In genomic region chr20:64050261-64051032, GRCh38 we compare ENCODE assay signal across 12 cellular contexts. TPM values are rescaled to one million over a fixed set of nuclear protein-coding genes. Genes with fewer than 3 reads are reported as not detected.
DNase-seq lines count a peak whose midpoint lies in the region; ATAC-seq and TF ChIP-seq lines count a peak whose summit lies in the region.
"Had no signal": no experiment of that assay in that cellular context is flagged by ENCODE, and none has a peak within 500 bp of the region (broad histone marks: within the 10 kb centered on the region; RNA-seq: fewer than 3 reads in every experiment).

No MANE protein-coding gene starts in this region.

- H3K79me1 ChIP-seq in mesendoderm (ENCODE audit: low read length): no peaks in the 10 kb centered on the region

- H3K27me3 ChIP-seq in left ventricle myocardium inferior (ENCODE audit: low read depth): peaks cover 94% of the 10 kb centered on the region
- peaks cover 8% of the 10 kb centered on the region for H3K27me3 ChIP-seq in mesendoderm (ENCODE audit: insufficient read depth, low read length, poor library complexity)
- H3K27me3 ChIP-seq in upper lobe of right lung: peaks cover 49% of the 10 kb centered on the region

- ATAC-seq in Right ventricle myocardium inferior (no peak), upper lobe of right lung (no peak)

- H3K9me3 Mint-ChIP-seq in activated CD4-positive, alpha-beta memory T cell treated with anti-CD3 and anti-CD28 coated beads, Interleukin-2, amount 10 ng/mL, durations not matched to agents 7 days and 5 days: no peaks in the 10 kb centered on the region
- H3K9me3 Mint-ChIP-seq in activated naive CD4-positive, alpha-beta T cell treated with anti-CD3 and anti-CD28 coated beads, Interleukin-2, amount 10 ng/mL, durations not matched to agents 7 days and 5 days: no peaks in the 10 kb centered on the region

- no peaks in the 10 kb centered on the region for H3K79me2 ChIP-seq in mesendoderm (ENCODE audit: control insufficient read depth, insufficient read depth, low read length)

- CTCF ChIA-PET in activated CD4-positive, alpha-beta memory T cell treated with anti-CD3 and anti-CD28 coated beads, Interleukin-2, amount 10 ng/mL, durations not matched to agents 7 days and 5 days (lab: Charles Lee): interaction anchor here (0.8 to 1.4 kb wide), 3 partner anchors 12 to 70 kb away, joined by 3 to 4 read pairs (median 3); partner anchors contain the start of gene TCEA2
- CTCF ChIA-PET in activated naive CD4-positive, alpha-beta T cell treated with anti-CD3 and anti-CD28 coated beads, Interleukin-2, amount 10 ng/mL, durations not matched to agents 7 days and 5 days (lab: Charles Lee): interaction anchor here (3.1 kb wide), 1 partner anchor 12 kb away, joined by 16 read pairs; no protein-coding TSS in a partner anchor

- POLR2A ChIA-PET in activated CD4-positive, alpha-beta memory T cell treated with anti-CD3 and anti-CD28 coated beads, Interleukin-2, amount 10 ng/mL, durations not matched to agents 7 days and 5 days (lab: Charles Lee): interaction anchor here (0.8 to 1.1 kb wide), 2 partner anchors 12 kb away, joined by 3 to 4 read pairs; partner anchors contain the start of gene TCEA2

- H4K8ac ChIP-seq in mesendoderm (ENCODE audit: low read depth, low read length): no peak overlapping the region

- H2BK120ac ChIP-seq in mesendoderm (ENCODE audit: low read depth, low read length): no peak overlapping the region

- H4K5ac ChIP-seq in mesendoderm (ENCODE audit: low read length): no peak overlapping the region

- no peak overlapping the region for H3K4me2 ChIP-seq in mesendoderm (ENCODE audit: low read length)

- H3K27me3 Mint-ChIP-seq in activated CD4-positive, alpha-beta memory T cell treated with anti-CD3 and anti-CD28 coated beads, Interleukin-2, amount 10 ng/mL, durations not matched to agents 7 days and 5 days: peaks cover 48% of the 10 kb centered on the region
- peaks cover 80% of the 10 kb centered on the region for H3K27me3 Mint-ChIP-seq in activated naive CD4-positive, alpha-beta T cell treated with anti-CD3 and anti-CD28 coated beads, Interleukin-2, amount 10 ng/mL, durations not matched to agents 7 days and 5 days

- H3K4ac ChIP-seq in mesendoderm (ENCODE audit: low read depth, low read length): no peak overlapping the region

- peak overlapping the region; percentile 2 for H3K56ac ChIP-seq in mesendoderm (ENCODE audit: low read length)

- H2BK15ac ChIP-seq in mesendoderm (replicated peaks; ENCODE audit: low read depth): no peak overlapping the region

- no peaks in the 10 kb centered on the region for H3K36me3 Mint-ChIP-seq in activated CD4-positive, alpha-beta memory T cell treated with anti-CD3 and anti-CD28 coated beads, Interleukin-2, amount 10 ng/mL, durations not matched to agents 7 days and 5 days (ENCODE audit: low read depth)
- no peaks in the 10 kb centered on the region for H3K36me3 Mint-ChIP-seq in activated naive CD4-positive, alpha-beta T cell treated with anti-CD3 and anti-CD28 coated beads, Interleukin-2, amount 10 ng/mL, durations not matched to agents 7 days and 5 days

- H2BK5ac ChIP-seq in mesendoderm (ENCODE audit: low read length): no peak overlapping the region

- peaks cover 57% of the 10 kb centered on the region for H3K4me1 ChIP-seq in left ventricle myocardium inferior
- H3K4me1 ChIP-seq in mesendoderm (ENCODE audit: control insufficient read depth, low read depth, low read length): peaks cover 13% of the 10 kb centered on the region
- H3K4me1 ChIP-seq in upper lobe of right lung: peaks cover 12% of the 10 kb centered on the region

- no peak overlapping the region for H3K18ac ChIP-seq in mesendoderm (ENCODE audit: low read length)

- H3K4me1 Mint-ChIP-seq in activated CD4-positive, alpha-beta memory T cell treated with anti-CD3 and anti-CD28 coated beads, Interleukin-2, amount 10 ng/mL, durations not matched to agents 7 days and 5 days: peaks cover 16% of the 10 kb centered on the region
- H3K4me1 Mint-ChIP-seq in activated naive CD4-positive, alpha-beta T cell treated with anti-CD3 and anti-CD28 coated beads, Interleukin-2, amount 10 ng/mL, durations not matched to agents 7 days and 5 days: peaks cover 26% of the 10 kb centered on the region

- H3K23ac ChIP-seq in mesendoderm (ENCODE audit: low read length): no peak overlapping the region

- H3K27ac ChIP-seq in left ventricle myocardium inferior (replicated peaks) (peak overlapping the region; percentile 95), coronary artery (peak overlapping the region in 1 of 2 donors; percentile 79), mesendoderm (ENCODE audit: low read depth, low read length) (no peak overlapping the region), upper lobe of right lung (peak overlapping the region; percentile 75)
- H3K27ac ChIP-seq: HL-60, PC-9 had no signal

- H3K9me3 ChIP-seq in left ventricle myocardium inferior (replicated peaks) (no peaks in the 10 kb centered on the region), upper lobe of right lung (no peaks in the 10 kb centered on the region)

- H2AK5ac ChIP-seq in mesendoderm (ENCODE audit: low read length): no peak overlapping the region

- no CpG with 5 or more reads among the region's 23 CpGs for WGBS in mesendoderm (ENCODE audit: extremely low coverage, insufficient coverage, low lambda C conversion rate)

- no peak overlapping the region for H3K27ac Mint-ChIP-seq in activated CD4-positive, alpha-beta memory T cell treated with anti-CD3 and anti-CD28 coated beads, Interleukin-2, amount 10 ng/mL, durations not matched to agents 7 days and 5 days
- H3K27ac Mint-ChIP-seq in activated naive CD4-positive, alpha-beta T cell treated with anti-CD3 and anti-CD28 coated beads, Interleukin-2, amount 10 ng/mL, durations not matched to agents 7 days and 5 days: no peak overlapping the region

- H3K36me3 ChIP-seq in left ventricle myocardium inferior (peaks cover 19% of the 10 kb centered on the region), mesendoderm (ENCODE audit: control insufficient read depth, insufficient read depth, low read length) (no peaks in the 10 kb centered on the region), upper lobe of right lung (no peaks in the 10 kb centered on the region)

- H3K9ac ChIP-seq in mesendoderm (ENCODE audit: low read length): no peak overlapping the region

- DNase-seq in left ventricle myocardium inferior (no peak), Right ventricle myocardium inferior (ENCODE audit: missing footprints) (no peak), coronary artery (ENCODE audit: low spot score) (no peak), mesendoderm (no peak), upper lobe of right lung (no peak), mesenteric fat pad (ENCODE audit: low spot score) (no peak)
- no peak for DNase-seq in activated CD4-positive, alpha-beta memory T cell treated with anti-CD3 and anti-CD28 coated beads, Interleukin-2, amount 10 ng/mL, durations not matched to agents 7 days and 5 days
- no peak for DNase-seq in activated naive CD4-positive, alpha-beta T cell treated with anti-CD3 and anti-CD28 coated beads, Interleukin-2, amount 10 ng/mL, durations not matched to agents 7 days and 5 days
- DNase-seq: EL, hippocampal formation, PC-9 had no signal

- no peak overlapping the region for H3K4me3 Mint-ChIP-seq in activated CD4-positive, alpha-beta memory T cell treated with anti-CD3 and anti-CD28 coated beads, Interleukin-2, amount 10 ng/mL, durations not matched to agents 7 days and 5 days
- H3K4me3 Mint-ChIP-seq in activated naive CD4-positive, alpha-beta T cell treated with anti-CD3 and anti-CD28 coated beads, Interleukin-2, amount 10 ng/mL, durations not matched to agents 7 days and 5 days: no peak overlapping the region

- intact Hi-C loops in left ventricle myocardium inferior (cut with micrococcal nuclease): no loop called here
- intact Hi-C loops in Right ventricle myocardium inferior (cut with DNase I): loop anchor here (10.0 kb wide), 1 partner anchor 196 kb away; no protein-coding TSS in a partner anchor
- intact Hi-C loops in upper lobe of right lung (cut with DNase I): no loop called here

- H3K4me3 ChIP-seq in left ventricle myocardium inferior: peak overlapping the region; percentile 71
- peak overlapping the region; percentile 69 for H3K4me3 ChIP-seq in coronary artery
- H3K4me3 ChIP-seq in mesendoderm (ENCODE audit: low read length): no peak overlapping the region
- peak overlapping the region; percentile 43 for H3K4me3 ChIP-seq in upper lobe of right lung
- H3K4me3 ChIP-seq: PC-9 had no signal

- TF ChIP-seq CTCF in left ventricle myocardium inferior (IDR thresholded peaks at IDR 0.05; ENCODE audit: borderline replicate concordance) (peak; percentile 22), coronary artery (IDR thresholded peaks at IDR 0.05) (no peak), upper lobe of right lung (IDR thresholded peaks at IDR 0.05) (peak; percentile 11)

RNA-seq across cellular contexts. Expression of gene SOX18, which starts 1.0 kb away (rescaled TPM):
- total RNA-seq in left ventricle myocardium inferior (30.5 TPM), Right ventricle myocardium inferior (38.4 TPM), upper lobe of right lung (135 TPM), mesenteric fat pad (70.5 TPM)
- polyA plus RNA-seq in mesendoderm (2013, experiment 1 of 2): 2.0 TPM
- 2.1 TPM for polyA plus RNA-seq in mesendoderm (2013, experiment 2 of 2)
- total RNA-seq in activated CD4-positive, alpha-beta memory T cell treated with anti-CD3 and anti-CD28 coated beads, Interleukin-2, amount 10 ng/mL, durations not matched to agents 7 days and 5 days: under 1 TPM; 0.25 TPM
- total RNA-seq: PC-9 had no signal

RNA-seq across cellular contexts. Expression of gene TCEA2, which starts 12.6 kb away (rescaled TPM):
- 38.9 TPM for total RNA-seq in left ventricle myocardium inferior
- total RNA-seq in Right ventricle myocardium inferior: 39.0 TPM
- polyA plus RNA-seq in mesendoderm (2013, experiment 1 of 2): 29.9 TPM
- 30.7 TPM for polyA plus RNA-seq in mesendoderm (2013, experiment 2 of 2)
- total RNA-seq in upper lobe of right lung: 40.2 TPM
- 42.5 TPM for total RNA-seq in mesenteric fat pad
- 10 to 100 TPM; 66.3 to 74.1 TPM for total RNA-seq in activated CD4-positive, alpha-beta memory T cell treated with anti-CD3 and anti-CD28 coated beads, Interleukin-2, amount 10 ng/mL, durations not matched to agents 7 days and 5 days

RNA-seq across cellular contexts. Expression of gene C20orf204, which starts 14.5 kb away (rescaled TPM):
- total RNA-seq in left ventricle myocardium inferior: 0.55 TPM
- 0.30 TPM for total RNA-seq in Right ventricle myocardium inferior
- 0.27 TPM for polyA plus RNA-seq in mesendoderm (2013, experiment 1 of 2)
- polyA plus RNA-seq in mesendoderm (2013, experiment 2 of 2): 0.18 TPM
- total RNA-seq in upper lobe of right lung: 1.9 TPM
- 0.74 TPM for total RNA-seq in mesenteric fat pad
- 1 to 10 TPM; 6.9 to 7.2 TPM for total RNA-seq in activated CD4-positive, alpha-beta memory T cell treated with anti-CD3 and anti-CD28 coated beads, Interleukin-2, amount 10 ng/mL, durations not matched to agents 7 days and 5 days

RNA-seq across cellular contexts. Expression of gene RGS19, which starts 28.9 kb away (rescaled TPM):
- total RNA-seq in left ventricle myocardium inferior (6.1 TPM), Right ventricle myocardium inferior (6.6 TPM), upper lobe of right lung (40.8 TPM), mesenteric fat pad (29.0 TPM)
- polyA plus RNA-seq in mesendoderm (2013, experiment 1 of 2): 11.2 TPM
- 10.0 TPM for polyA plus RNA-seq in mesendoderm (2013, experiment 2 of 2)
- total RNA-seq in activated CD4-positive, alpha-beta memory T cell treated with anti-CD3 and anti-CD28 coated beads, Interleukin-2, amount 10 ng/mL, durations not matched to agents 7 days and 5 days: 100 to 1,000 TPM; 119 to 122 TPM

RNA-seq across cellular contexts. Expression of gene OPRL1, which starts 29.4 kb away (rescaled TPM):
- total RNA-seq in left ventricle myocardium inferior (0.52 TPM), Right ventricle myocardium inferior (0.49 TPM), upper lobe of right lung (1.9 TPM), mesenteric fat pad (1.3 TPM)
- 0.07 TPM for polyA plus RNA-seq in mesendoderm (2013, experiment 1 of 2)
- polyA plus RNA-seq in mesendoderm (2013, experiment 2 of 2): 0.10 TPM
- 1 to 10 TPM; 1.2 to 1.6 TPM for total RNA-seq in activated CD4-positive, alpha-beta memory T cell treated with anti-CD3 and anti-CD28 coated beads, Interleukin-2, amount 10 ng/mL, durations not matched to agents 7 days and 5 days

Comparison
In these comparisons a context has a peak if more than half of its experiments do, and no peak if none do; other contexts are left out.
1. RNA of gene SOX18, which starts 1.0 kb away (total RNA-seq): 135 TPM in upper lobe of right lung (single experiment), 70.5 TPM in mesenteric fat pad (single experiment), 38.4 TPM in Right ventricle myocardium inferior (single experiment) and 30.5 TPM in left ventricle myocardium inferior (single experiment); 0.25 TPM in activated CD4-positive, alpha-beta memory T cell treated with anti-CD3 and anti-CD28 coated beads, Interleukin-2, amount 10 ng/mL, durations not matched to agents 7 days and 5 days; every median in the first group is over 10 times any median in the second.